9 cellular contexts compared by ENCODE assay signal in the genomic region with DNA sequence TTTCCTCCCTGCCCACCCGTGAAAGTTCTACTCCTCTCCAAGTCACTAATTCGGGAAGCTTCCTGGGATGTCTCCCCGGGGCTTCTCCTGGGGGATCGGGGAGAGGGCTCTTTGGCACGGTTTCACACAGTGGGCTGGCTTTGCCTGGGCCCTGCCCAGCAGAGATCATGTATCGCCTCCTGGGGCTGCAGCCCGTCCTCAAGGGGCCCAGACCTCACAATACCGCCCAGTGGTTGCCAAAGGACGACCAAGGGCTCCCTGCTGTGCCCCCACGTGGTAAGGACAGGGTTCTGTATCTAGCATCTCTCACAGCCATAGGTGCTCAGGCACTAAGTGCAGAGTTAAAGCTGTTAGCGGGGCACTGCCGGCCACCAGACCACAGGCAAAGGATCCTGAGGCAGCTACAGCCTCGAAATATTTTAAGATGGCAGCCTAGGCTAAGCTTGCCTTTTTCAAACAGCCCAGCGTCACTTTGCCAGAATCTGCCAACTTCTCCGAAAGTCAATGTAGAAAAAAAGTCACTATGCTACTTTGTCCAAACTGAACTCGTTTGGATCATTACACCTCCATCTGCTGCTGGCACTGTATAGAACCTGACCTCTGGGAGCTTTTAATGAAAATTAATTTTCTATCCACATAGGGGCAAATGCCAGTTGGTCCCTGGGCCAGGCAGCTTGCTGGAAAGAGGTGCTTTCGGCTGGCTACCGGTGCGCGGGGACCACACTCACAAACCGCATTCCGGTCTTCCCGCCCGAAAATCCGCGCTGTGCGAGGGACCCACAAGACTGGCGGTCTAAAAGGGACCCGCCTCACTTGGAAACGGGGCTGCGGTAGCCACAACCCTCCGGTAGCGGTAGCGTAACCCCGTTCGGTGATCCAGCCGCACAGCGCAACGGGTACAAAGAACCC. TPM values are rescaled to one million over a fixed set of nuclear protein-coding genes. Genes with fewer than 3 reads are reported as not detected.
DNase-seq lines count a peak whose midpoint lies in the region; ATAC-seq and TF ChIP-seq lines count a peak whose summit lies in the region.
"Had no signal": no experiment of that assay in that cellular context is flagged by ENCODE, and none has a peak within 500 bp of the region (broad histone marks: within the 10 kb centered on the region; RNA-seq: fewer than 3 reads in every experiment).

No MANE protein-coding gene starts in this region.

- peaks cover 26% of the 10 kb centered on the region for H3K4me1 ChIP-seq in iPS-15b (ENCODE audit: control insufficient read depth, insufficient read depth, low read length)

- CTCF ChIA-PET in activated CD8-positive, alpha-beta T cell treated with anti-CD3 and anti-CD28 coated beads for 36 hours (lab: Charles Lee): no interaction called here
- CTCF ChIA-PET in activated CD8-positive, alpha-beta T cell treated with anti-CD3 and anti-CD28 coated beads, Interleukin-2, amount 10 ng/mL, durations not matched to agents 7 days and 5 days (lab: Charles Lee): interaction anchor here (2.1 kb wide), 1 partner anchor 324 kb away, joined by 6 read pairs; no protein-coding TSS in a partner anchor

- POLR2A ChIA-PET in activated CD8-positive, alpha-beta T cell treated with anti-CD3 and anti-CD28 coated beads for 36 hours (lab: Charles Lee): interaction anchor here (0.7 kb wide), 1 partner anchor 630 kb away, joined by 4 read pairs; no protein-coding TSS in a partner anchor
- POLR2A ChIA-PET in activated CD8-positive, alpha-beta T cell treated with anti-CD3 and anti-CD28 coated beads, Interleukin-2, amount 10 ng/mL, durations not matched to agents 7 days and 5 days (lab: Charles Lee): interaction anchor here (0.6 kb wide), 1 partner anchor 308 kb away, joined by 3 read pairs; no protein-coding TSS in a partner anchor

- no peak overlapping the region for H3K9ac ChIP-seq in iPS-15b (ENCODE audit: low read depth, low read length)

- no peak for DNase-seq in activated CD8-positive, alpha-beta T cell treated with anti-CD3 and anti-CD28 coated beads for 36 hours
- no peak for DNase-seq in activated CD8-positive, alpha-beta T cell treated with anti-CD3 and anti-CD28 coated beads, Interleukin-2, amount 10 ng/mL, durations not matched to agents 7 days and 5 days
- DNase-seq in SHP77 treated with DMSO at 0.1 percent for 48 hours (lab: John Stamatoyannopoulos, UW): peak; percentile 59
- DNase-seq in hippocampal formation (lab: John Stamatoyannopoulos, UW): no peak
- no peak for DNase-seq in activated T-helper 2 cell treated with anti-CD3 and anti-CD28 coated beads, Interferon-gamma antibody, Interleukin-2, Interleukin-4, amounts not matched to agents 10 μg/mL and 5 μg/mL and 100 μg/mL, durations not matched to agents 14 hours and 24 hours and 36 hours (ENCODE audit: low spot score)
- DNase-seq: AML-193 had no signal

- peak overlapping the region; percentile 58 for H3K4me3 ChIP-seq in iPS-15b (ENCODE audit: low read depth, low read length)

- H3K4me3 Mint-ChIP-seq in activated CD8-positive, alpha-beta T cell treated with anti-CD3 and anti-CD28 coated beads for 36 hours: peak overlapping the region; percentile 50
- H3K4me3 Mint-ChIP-seq in activated CD8-positive, alpha-beta T cell treated with anti-CD3 and anti-CD28 coated beads, Interleukin-2, amount 10 ng/mL, durations not matched to agents 7 days and 5 days: no peak overlapping the region
- no peak overlapping the region for H3K4me3 Mint-ChIP-seq in activated T-helper 2 cell treated with anti-CD3 and anti-CD28 coated beads, Interferon-gamma antibody, Interleukin-2, Interleukin-4, amounts not matched to agents 10 μg/mL and 5 μg/mL and 100 μg/mL, durations not matched to agents 14 hours and 24 hours and 36 hours (ENCODE audit: low read depth)

- no peaks in the 10 kb centered on the region for H3K27me3 Mint-ChIP-seq in activated CD8-positive, alpha-beta T cell treated with anti-CD3 and anti-CD28 coated beads for 36 hours
- no peaks in the 10 kb centered on the region for H3K27me3 Mint-ChIP-seq in activated CD8-positive, alpha-beta T cell treated with anti-CD3 and anti-CD28 coated beads, Interleukin-2, amount 10 ng/mL, durations not matched to agents 7 days and 5 days (ENCODE audit: low read depth)
- H3K27me3 Mint-ChIP-seq in activated T-helper 2 cell treated with anti-CD3 and anti-CD28 coated beads, Interferon-gamma antibody, Interleukin-2, Interleukin-4, amounts not matched to agents 10 μg/mL and 5 μg/mL and 100 μg/mL, durations not matched to agents 14 hours and 24 hours and 36 hours (ENCODE audit: low read depth): peaks cover 5% of the 10 kb centered on the region

- H3K27ac Mint-ChIP-seq in activated CD8-positive, alpha-beta T cell treated with anti-CD3 and anti-CD28 coated beads for 36 hours: no peak overlapping the region
- no peak overlapping the region for H3K27ac Mint-ChIP-seq in activated CD8-positive, alpha-beta T cell treated with anti-CD3 and anti-CD28 coated beads, Interleukin-2, amount 10 ng/mL, durations not matched to agents 7 days and 5 days
- H3K27ac Mint-ChIP-seq in activated T-helper 2 cell treated with anti-CD3 and anti-CD28 coated beads, Interferon-gamma antibody, Interleukin-2, Interleukin-4, amounts not matched to agents 10 μg/mL and 5 μg/mL and 100 μg/mL, durations not matched to agents 14 hours and 24 hours and 36 hours: no peak overlapping the region

- peaks cover 10% of the 10 kb centered on the region for H3K36me3 ChIP-seq in iPS-15b (ENCODE audit: control insufficient read depth, insufficient read depth, low read length)

- H3K9me3 Mint-ChIP-seq in activated CD8-positive, alpha-beta T cell treated with anti-CD3 and anti-CD28 coated beads for 36 hours: no peaks in the 10 kb centered on the region
- no peaks in the 10 kb centered on the region for H3K9me3 Mint-ChIP-seq in activated CD8-positive, alpha-beta T cell treated with anti-CD3 and anti-CD28 coated beads, Interleukin-2, amount 10 ng/mL, durations not matched to agents 7 days and 5 days (ENCODE audit: insufficient read depth)
- H3K9me3 Mint-ChIP-seq in activated T-helper 2 cell treated with anti-CD3 and anti-CD28 coated beads, Interferon-gamma antibody, Interleukin-2, Interleukin-4, amounts not matched to agents 10 μg/mL and 5 μg/mL and 100 μg/mL, durations not matched to agents 14 hours and 24 hours and 36 hours: no peaks in the 10 kb centered on the region

- no peak for TF ChIP-seq CTCF in activated CD8-positive, alpha-beta T cell treated with anti-CD3 and anti-CD28 coated beads for 36 hours (IDR thresholded peaks at IDR 0.05)

- peaks cover 14% of the 10 kb centered on the region for H3K36me3 Mint-ChIP-seq in activated CD8-positive, alpha-beta T cell treated with anti-CD3 and anti-CD28 coated beads for 36 hours (ENCODE audit: low read depth)
- peaks cover 17% of the 10 kb centered on the region for H3K36me3 Mint-ChIP-seq in activated CD8-positive, alpha-beta T cell treated with anti-CD3 and anti-CD28 coated beads, Interleukin-2, amount 10 ng/mL, durations not matched to agents 7 days and 5 days (ENCODE audit: low read depth)
- H3K36me3 Mint-ChIP-seq in activated T-helper 2 cell treated with anti-CD3 and anti-CD28 coated beads, Interferon-gamma antibody, Interleukin-2, Interleukin-4, amounts not matched to agents 10 μg/mL and 5 μg/mL and 100 μg/mL, durations not matched to agents 14 hours and 24 hours and 36 hours (ENCODE audit: low read depth): peaks cover 10% of the 10 kb centered on the region

- H3K4me1 Mint-ChIP-seq in activated CD8-positive, alpha-beta T cell treated with anti-CD3 and anti-CD28 coated beads for 36 hours (ENCODE audit: low read depth): peaks cover 36% of the 10 kb centered on the region
- H3K4me1 Mint-ChIP-seq in activated CD8-positive, alpha-beta T cell treated with anti-CD3 and anti-CD28 coated beads, Interleukin-2, amount 10 ng/mL, durations not matched to agents 7 days and 5 days (ENCODE audit: low read depth): peaks cover 11% of the 10 kb centered on the region
- H3K4me1 Mint-ChIP-seq in activated T-helper 2 cell treated with anti-CD3 and anti-CD28 coated beads, Interferon-gamma antibody, Interleukin-2, Interleukin-4, amounts not matched to agents 10 μg/mL and 5 μg/mL and 100 μg/mL, durations not matched to agents 14 hours and 24 hours and 36 hours (ENCODE audit: low read depth): peaks cover 11% of the 10 kb centered on the region

- intact Hi-C loops in activated CD8-positive, alpha-beta T cell treated with anti-CD3 and anti-CD28 coated beads for 36 hours (cut with micrococcal nuclease): no loop called here
- intact Hi-C loops in activated T-helper 2 cell treated with anti-CD3 and anti-CD28 coated beads, Interferon-gamma antibody, Interleukin-2, Interleukin-4, amounts not matched to agents 10 μg/mL and 5 μg/mL and 100 μg/mL, durations not matched to agents 14 hours and 24 hours and 36 hours (cut with micrococcal nuclease): no loop called here

- H3K9me3 ChIP-seq in iPS-15b (ENCODE audit: control insufficient read depth, insufficient read depth, low read length): no peaks in the 10 kb centered on the region

- H3K27ac ChIP-seq in temporal lobe (ENCODE audit: low read depth, low read length): peak overlapping the region; percentile 19

- H3K27me3 ChIP-seq in iPS-15b (ENCODE audit: control insufficient read depth, insufficient read depth, low read length): peaks cover 19% of the 10 kb centered on the region

- ATAC-seq in activated CD8-positive, alpha-beta T cell treated with anti-CD3 and anti-CD28 coated beads for 36 hours: no peak
- no peak for ATAC-seq in activated CD8-positive, alpha-beta T cell treated with anti-CD3 and anti-CD28 coated beads, Interleukin-2, amount 10 ng/mL, durations not matched to agents 7 days and 5 days
- ATAC-seq in GM18502 (IDR thresholded peaks at IDR 0.05; ENCODE audit: poor library complexity, unreplicated experiment): no peak

RNA-seq across cellular contexts. Expression of a gene that starts 1.3 kb away (rescaled TPM):
- under 1 TPM in 1 of 2 experiments, not detected in 1; 0.47 TPM for total RNA-seq in activated CD8-positive, alpha-beta T cell treated with anti-CD3 and anti-CD28 coated beads for 36 hours
- under 1 TPM in 1 of 2 experiments, not detected in 1; 0.32 TPM for total RNA-seq in activated CD8-positive, alpha-beta T cell treated with anti-CD3 and anti-CD28 coated beads, Interleukin-2, amount 10 ng/mL, durations not matched to agents 7 days and 5 days
- 345 TPM for total RNA-seq in temporal lobe
- total RNA-seq in activated T-helper 2 cell treated with anti-CD3 and anti-CD28 coated beads, Interferon-gamma antibody, Interleukin-2, Interleukin-4, amounts not matched to agents 10 μg/mL and 5 μg/mL and 100 μg/mL, durations not matched to agents 14 hours and 24 hours and 36 hours: not detected in 2 replicates

RNA-seq across cellular contexts. Expression of a gene that starts 7.9 kb away (rescaled TPM):
- total RNA-seq in activated CD8-positive, alpha-beta T cell treated with anti-CD3 and anti-CD28 coated beads for 36 hours: 10 to 100 TPM; 27.6 to 27.9 TPM
- 10 to 100 TPM; 33.2 to 34.6 TPM for total RNA-seq in activated CD8-positive, alpha-beta T cell treated with anti-CD3 and anti-CD28 coated beads, Interleukin-2, amount 10 ng/mL, durations not matched to agents 7 days and 5 days
- 73.3 TPM for total RNA-seq in temporal lobe
- total RNA-seq in activated T-helper 2 cell treated with anti-CD3 and anti-CD28 coated beads, Interferon-gamma antibody, Interleukin-2, Interleukin-4, amounts not matched to agents 10 μg/mL and 5 μg/mL and 100 μg/mL, durations not matched to agents 14 hours and 24 hours and 36 hours: 24.2 and 26.3 TPM in 2 replicates

Comparison
In these comparisons a context has a peak if more than half of its experiments do, and no peak if none do; other contexts are left out.
1. RNA of a gene that starts 1.3 kb away (total RNA-seq): 345 TPM in temporal lobe (single experiment); 0.47 TPM in activated CD8-positive, alpha-beta T cell treated with anti-CD3 and anti-CD28 coated beads for 36 hours, 0.32 TPM in activated CD8-positive, alpha-beta T cell treated with anti-CD3 and anti-CD28 coated beads, Interleukin-2, amount 10 ng/mL, durations not matched to agents 7 days and 5 days and not detected in activated T-helper 2 cell treated with anti-CD3 and anti-CD28 coated beads, Interferon-gamma antibody, Interleukin-2, Interleukin-4, amounts not matched to agents 10 μg/mL and 5 μg/mL and 100 μg/mL, durations not matched to agents 14 hours and 24 hours and 36 hours; every median in the first group is over 100 times any median in the second.